ENCODE assay signal across 25 cellular contexts in the genomic region with DNA sequence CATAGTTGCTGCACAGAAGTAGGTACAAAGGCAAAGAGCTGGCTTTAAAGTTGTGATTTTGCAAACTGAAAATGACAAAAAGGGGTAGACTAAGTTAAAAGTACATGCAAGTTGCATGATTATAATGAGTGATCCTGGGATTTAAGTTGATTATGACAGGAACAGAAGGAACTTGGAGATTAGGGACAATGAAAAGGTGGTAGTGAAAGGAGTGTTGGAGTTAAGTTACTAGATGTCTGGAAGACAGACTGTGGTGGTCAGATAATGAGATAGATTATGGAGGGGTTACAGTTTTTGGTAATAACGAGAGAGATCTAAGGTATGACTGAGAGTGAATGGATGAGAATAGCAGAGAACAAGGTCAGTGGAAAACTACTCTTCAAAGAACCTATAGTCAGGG.
A peak's percentile ranks its signal among the peaks of the same experiment; 100 is the strongest.
DNase-seq lines count a peak whose midpoint lies in the region; FAIRE-seq and TF ChIP-seq lines count a peak whose summit lies in the region.
"Had no signal": no experiment of that assay in that cellular context is flagged by ENCODE, and none has a peak within 500 bp of the region (broad histone marks: within the 10 kb centered on the region; RNA-seq: fewer than 3 reads in every experiment).

No MANE protein-coding gene starts in this region.

- H3K9ac ChIP-seq in SK-N-MC (ENCODE audit: insufficient read length), result no peak overlapping the region
- H3K9ac ChIP-seq: BLaER1 treated with 17β-estradiol and CSF1 and Interleukin-3, amounts not matched to agents 10 nM and 100 nM had no signal

- TF ChIP-seq CTCF in D721Med (IDR thresholded peaks at IDR 0.05; ENCODE audit: insufficient read depth, missing control alignments), result no peak

- DNase-seq in D721Med (ENCODE audit: insufficient read length, low spot score), result no peak
- DNase-seq in NCI-H82 treated with DMSO at 0.1 percent for 48 hours (lab: John Stamatoyannopoulos, UW; ENCODE audit: unreplicated experiment), result peak; percentile 80
- no peak for DNase-seq in SK-N-MC (ENCODE audit: low read depth, low spot score)
- DNase-seq in activated effector memory CD4-positive, alpha-beta T cell treated with anti-CD3 and anti-CD28 coated beads, Interleukin-2, amount 50 U/mL, for 16 hours, result no peak
- DNase-seq in activated CD4-positive, alpha-beta T cell treated with anti-CD3 and anti-CD28 coated beads for 4 hours, result no peak
- no peak for DNase-seq in putamen (ENCODE audit: low spot score)
- DNase-seq: AML-193; Caco-2; Calu3; CD4-positive, alpha-beta T cell; CD8-positive, alpha-beta T cell; DMS 273 treated with DMSO at 0.1 percent for 48 hours; DMS153; DMS53; DMS79; DND-41; EL; GDM1 had no signal

- H3K4me3 ChIP-seq in SK-N-MC, result 0 out of 2 replicates have a peak overlapping the region, but pooled peaks have one; percentile 1
- H3K4me3 ChIP-seq: A549; BLaER1 treated with 17β-estradiol and CSF1 and Interleukin-3, amounts not matched to agents 10 nM and 100 nM; GM12878 had no signal

- H3K36me3 ChIP-seq in SK-N-MC (ENCODE audit: insufficient read depth, low read length), result no peaks in the 10 kb centered on the region
- H3K36me3 ChIP-seq: BLaER1 treated with 17β-estradiol and CSF1 and Interleukin-3, amounts not matched to agents 10 nM and 100 nM had no signal

- H3K9me3 ChIP-seq in SK-N-MC (ENCODE audit: low read depth, low read length), result no peaks in the 10 kb centered on the region
- H3K9me3 ChIP-seq: A549, Caco-2 had no signal

- no peak overlapping the region for H3K27ac ChIP-seq in SK-N-MC
- H3K27ac ChIP-seq: 22Rv1; A549; BLaER1 treated with 17β-estradiol and CSF1 and Interleukin-3, amounts not matched to agents 10 nM and 100 nM; C4-2B had no signal

- FAIRE-seq in D721Med (lab: Jason Lieb, UNC), result peak; percentile 66
- FAIRE-seq: A549, GM12878, GM12892, GM18507 had no signal
